In genomic region chr16:83068686-83069085, GRCh38 we compare ENCODE assay signal across 12 cellular contexts.
A peak's percentile ranks its signal among the peaks of the same experiment; 100 is the strongest.
DNase-seq lines count a peak whose midpoint lies in the region; ATAC-seq and TF ChIP-seq lines count a peak whose summit lies in the region.
"Had no signal": no experiment of that assay in that cellular context is flagged by ENCODE, and none has a peak within 500 bp of the region (broad histone marks: within the 10 kb centered on the region; RNA-seq: fewer than 3 reads in every experiment).

No MANE protein-coding gene starts in this region.

- TF ChIP-seq CTCF in epithelial cell of esophagus (IDR thresholded peaks at IDR 0.05; ENCODE audit: insufficient read depth, low read depth, low read length, missing control alignments) = peak; percentile 9
- TF ChIP-seq CTCF in osteoblast (IDR thresholded peaks at IDR 0.05; ENCODE audit: extremely low read depth, low read depth, low read length) = peak; percentile 46
- no peak for TF ChIP-seq CTCF in WTC11 (IDR thresholded peaks at IDR 0.05)
- no peak for TF ChIP-seq CTCF in mucosa of descending colon (IDR thresholded peaks at IDR 0.05)

- H3K9me3 ChIP-seq in osteoblast (ENCODE audit: low read depth, low read length) (no peaks in the 10 kb centered on the region), mucosa of descending colon (no peaks in the 10 kb centered on the region)

- no peaks in the 10 kb centered on the region for H3K79me2 ChIP-seq in osteoblast (ENCODE audit: insufficient read depth, low read length)

- no peak overlapping the region for H3K27ac Mint-ChIP-seq in WTC11

- H3K9me3 Mint-ChIP-seq in WTC11 = peaks cover 35% of the 10 kb centered on the region

- no peaks in the 10 kb centered on the region for H3K27me3 ChIP-seq in osteoblast (ENCODE audit: insufficient read depth, low read length)

- H3K4me2 ChIP-seq in osteoblast (ENCODE audit: insufficient read depth, low read length) = no peak overlapping the region

- intact Hi-C loops in mucosa of descending colon (cut with DNase I, micrococcal nuclease) = no loop called here

- POLR2A ChIA-PET in WTC11 (lab: Charles Lee) = no interaction called here

- peaks cover 25% of the 10 kb centered on the region for H3K36me3 Mint-ChIP-seq in WTC11

- H3K4me3 ChIP-seq in epithelial cell of esophagus (ENCODE audit: low read length) (no peak overlapping the region), osteoblast (ENCODE audit: insufficient read depth, low read length) (no peak overlapping the region), mucosa of descending colon (no peak overlapping the region)

- ATAC-seq in WTC11 = no peak
- no peak for ATAC-seq in mucosa of descending colon
- ATAC-seq in GM21515 (IDR thresholded peaks at IDR 0.05; ENCODE audit: unreplicated experiment) = no peak

- H3K27me3 Mint-ChIP-seq in WTC11 (ENCODE audit: low read depth) = peaks cover 2% of the 10 kb centered on the region; the same call in 1 of the 2 replicates

- no peaks in the 10 kb centered on the region for H4K20me1 ChIP-seq in osteoblast (ENCODE audit: insufficient read depth, low read length)

- H2AFZ ChIP-seq in osteoblast (ENCODE audit: low read length) = no peak overlapping the region

- peaks cover 13% of the 10 kb centered on the region for H3K4me1 ChIP-seq in osteoblast (ENCODE audit: insufficient read depth, low read length)
- no peaks in the 10 kb centered on the region for H3K4me1 ChIP-seq in mucosa of descending colon (ENCODE audit: low read depth)

- CTCF ChIA-PET in WTC11 (lab: Charles Lee) = no interaction called here

- H3K36me3 ChIP-seq in osteoblast (ENCODE audit: insufficient read depth, low read length) (no peaks in the 10 kb centered on the region), mucosa of descending colon (ENCODE audit: low read depth) (no peaks in the 10 kb centered on the region)

- H3K4me3 Mint-ChIP-seq in WTC11 = no peak overlapping the region

- H3K27ac ChIP-seq in osteoblast (ENCODE audit: low read depth, low read length) = no peak overlapping the region

- H3K4me1 Mint-ChIP-seq in WTC11 = peaks cover 9% of the 10 kb centered on the region

- DNase-seq in GM03348 (ENCODE audit: low spot score) = peak; percentile 21
- DNase-seq in NCI-H1694 (lab: John Stamatoyannopoulos, UW) = peak; percentile 47
- DNase-seq in epithelial cell of esophagus (ENCODE audit: low read depth) = no peak
- DNase-seq in osteoblast (ENCODE audit: insufficient read length, low spot score, missing footprints) = no peak
- DNase-seq in WTC11 (ENCODE audit: low spot score) = no peak
- DNase-seq in mucosa of descending colon = no peak
- no peak for DNase-seq in pons (ENCODE audit: low spot score)
- DNase-seq: activated effector memory CD4-positive, alpha-beta T cell treated with anti-CD3 and anti-CD28 coated beads, Interleukin-2, amount 50 U/mL, for 16 hours; effector CD4-positive, alpha-beta T cell; NCI-H345; SHP77 had no signal

TF ChIP-seq in WTC11, 78 proteins besides CTCF, POLR2A, EP300 and RAD21:
- TF ChIP-seq NFE2L1 (CRISPR knock-in tag; IDR thresholded peaks at IDR 0.05) (no peak), HMGA2 (CRISPR knock-in tag; IDR thresholded peaks at IDR 0.05) (no peak), CDX4 (CRISPR knock-in tag; IDR thresholded peaks at IDR 0.05; ENCODE audit: borderline replicate concordance) (no peak), ARID4B (CRISPR knock-in tag; IDR thresholded peaks at IDR 0.05; ENCODE audit: borderline replicate concordance) (no peak)

Comparison
In these comparisons a context has a peak if more than half of its experiments do, and no peak if none do; other contexts are left out.
1. DNase-seq: peak in GM03348 (single experiment) and NCI-H1694 (single experiment); none in epithelial cell of esophagus (single experiment), osteoblast (single experiment), WTC11 (single experiment), mucosa of descending colon (0 of 3) and pons (single experiment).
2. CTCF ChIP-seq: peak in epithelial cell of esophagus (single experiment) and osteoblast (single experiment); none in WTC11 (single experiment) and mucosa of descending colon (single experiment).